ENCODE assay signal across 1 cellular context in the genomic region with DNA sequence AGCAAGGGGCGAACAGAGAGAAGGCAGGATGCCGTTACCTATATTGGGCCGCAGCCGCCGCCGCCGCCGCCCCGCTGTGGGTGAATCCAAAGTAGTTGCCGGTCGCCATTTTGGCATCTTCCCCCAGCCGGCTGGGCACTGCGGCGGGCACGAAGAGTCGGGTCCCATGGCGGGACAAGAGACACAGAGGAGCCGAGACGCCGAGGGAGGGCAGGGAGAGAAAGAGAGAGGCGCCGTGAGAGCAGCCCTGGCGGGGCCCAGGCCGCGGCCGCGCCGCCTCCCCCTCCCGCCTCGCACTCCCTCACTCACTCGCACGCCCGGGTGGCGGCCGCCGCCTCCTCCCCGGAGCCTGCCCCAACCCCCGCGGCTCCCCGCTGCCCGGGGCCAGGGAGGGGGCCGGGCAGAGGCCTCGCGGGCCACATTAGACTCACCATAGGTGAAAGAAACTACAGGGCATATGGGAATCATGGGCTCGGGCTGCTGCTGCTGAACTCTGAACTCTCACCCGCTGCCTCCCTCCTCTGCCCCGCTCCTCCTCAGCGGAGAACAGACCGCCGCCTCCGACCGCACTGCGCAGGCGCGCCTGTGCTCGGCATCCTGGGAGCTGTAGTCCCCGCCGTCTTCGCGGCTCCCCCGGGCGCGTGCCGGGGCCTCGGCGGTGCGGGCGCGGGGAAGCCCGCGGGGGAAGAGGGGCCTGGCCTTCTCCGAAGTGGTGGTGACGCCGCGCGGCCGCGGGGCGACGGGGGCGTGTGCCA.
TF ChIP-seq lines count a peak whose summit lies in the region.

Gene ZFR (minus strand): TSS at position 550 of the 755 bp plus-strand sequence. CDS start 82 bp downstream, at position 468.

TF ChIP-seq in K562, 482 proteins besides CTCF, POLR2A, EP300 and RAD21 (continued from another document and continues in another):
- TF ChIP-seq GMEB1 (CRISPR knock-in tag; IDR thresholded peaks at IDR 0.05) = peak; percentile 72; the same call in 1 of the 2 replicates
- TF ChIP-seq E2F1 (CRISPR knock-in tag; IDR thresholded peaks at IDR 0.05) = peak; percentile 76; the same call in 1 of the 2 replicates
- no peak for TF ChIP-seq DLX4 (CRISPR knock-in tag; IDR thresholded peaks at IDR 0.05)
- TF ChIP-seq ZNF212 (CRISPR knock-in tag; IDR thresholded peaks at IDR 0.05) = no peak
- TF ChIP-seq ATF6 (CRISPR knock-in tag; IDR thresholded peaks at IDR 0.05) = 0 out of 2 replicates have a peak, but pooled peaks have one; percentile 42
- TF ChIP-seq, protein P1, sequence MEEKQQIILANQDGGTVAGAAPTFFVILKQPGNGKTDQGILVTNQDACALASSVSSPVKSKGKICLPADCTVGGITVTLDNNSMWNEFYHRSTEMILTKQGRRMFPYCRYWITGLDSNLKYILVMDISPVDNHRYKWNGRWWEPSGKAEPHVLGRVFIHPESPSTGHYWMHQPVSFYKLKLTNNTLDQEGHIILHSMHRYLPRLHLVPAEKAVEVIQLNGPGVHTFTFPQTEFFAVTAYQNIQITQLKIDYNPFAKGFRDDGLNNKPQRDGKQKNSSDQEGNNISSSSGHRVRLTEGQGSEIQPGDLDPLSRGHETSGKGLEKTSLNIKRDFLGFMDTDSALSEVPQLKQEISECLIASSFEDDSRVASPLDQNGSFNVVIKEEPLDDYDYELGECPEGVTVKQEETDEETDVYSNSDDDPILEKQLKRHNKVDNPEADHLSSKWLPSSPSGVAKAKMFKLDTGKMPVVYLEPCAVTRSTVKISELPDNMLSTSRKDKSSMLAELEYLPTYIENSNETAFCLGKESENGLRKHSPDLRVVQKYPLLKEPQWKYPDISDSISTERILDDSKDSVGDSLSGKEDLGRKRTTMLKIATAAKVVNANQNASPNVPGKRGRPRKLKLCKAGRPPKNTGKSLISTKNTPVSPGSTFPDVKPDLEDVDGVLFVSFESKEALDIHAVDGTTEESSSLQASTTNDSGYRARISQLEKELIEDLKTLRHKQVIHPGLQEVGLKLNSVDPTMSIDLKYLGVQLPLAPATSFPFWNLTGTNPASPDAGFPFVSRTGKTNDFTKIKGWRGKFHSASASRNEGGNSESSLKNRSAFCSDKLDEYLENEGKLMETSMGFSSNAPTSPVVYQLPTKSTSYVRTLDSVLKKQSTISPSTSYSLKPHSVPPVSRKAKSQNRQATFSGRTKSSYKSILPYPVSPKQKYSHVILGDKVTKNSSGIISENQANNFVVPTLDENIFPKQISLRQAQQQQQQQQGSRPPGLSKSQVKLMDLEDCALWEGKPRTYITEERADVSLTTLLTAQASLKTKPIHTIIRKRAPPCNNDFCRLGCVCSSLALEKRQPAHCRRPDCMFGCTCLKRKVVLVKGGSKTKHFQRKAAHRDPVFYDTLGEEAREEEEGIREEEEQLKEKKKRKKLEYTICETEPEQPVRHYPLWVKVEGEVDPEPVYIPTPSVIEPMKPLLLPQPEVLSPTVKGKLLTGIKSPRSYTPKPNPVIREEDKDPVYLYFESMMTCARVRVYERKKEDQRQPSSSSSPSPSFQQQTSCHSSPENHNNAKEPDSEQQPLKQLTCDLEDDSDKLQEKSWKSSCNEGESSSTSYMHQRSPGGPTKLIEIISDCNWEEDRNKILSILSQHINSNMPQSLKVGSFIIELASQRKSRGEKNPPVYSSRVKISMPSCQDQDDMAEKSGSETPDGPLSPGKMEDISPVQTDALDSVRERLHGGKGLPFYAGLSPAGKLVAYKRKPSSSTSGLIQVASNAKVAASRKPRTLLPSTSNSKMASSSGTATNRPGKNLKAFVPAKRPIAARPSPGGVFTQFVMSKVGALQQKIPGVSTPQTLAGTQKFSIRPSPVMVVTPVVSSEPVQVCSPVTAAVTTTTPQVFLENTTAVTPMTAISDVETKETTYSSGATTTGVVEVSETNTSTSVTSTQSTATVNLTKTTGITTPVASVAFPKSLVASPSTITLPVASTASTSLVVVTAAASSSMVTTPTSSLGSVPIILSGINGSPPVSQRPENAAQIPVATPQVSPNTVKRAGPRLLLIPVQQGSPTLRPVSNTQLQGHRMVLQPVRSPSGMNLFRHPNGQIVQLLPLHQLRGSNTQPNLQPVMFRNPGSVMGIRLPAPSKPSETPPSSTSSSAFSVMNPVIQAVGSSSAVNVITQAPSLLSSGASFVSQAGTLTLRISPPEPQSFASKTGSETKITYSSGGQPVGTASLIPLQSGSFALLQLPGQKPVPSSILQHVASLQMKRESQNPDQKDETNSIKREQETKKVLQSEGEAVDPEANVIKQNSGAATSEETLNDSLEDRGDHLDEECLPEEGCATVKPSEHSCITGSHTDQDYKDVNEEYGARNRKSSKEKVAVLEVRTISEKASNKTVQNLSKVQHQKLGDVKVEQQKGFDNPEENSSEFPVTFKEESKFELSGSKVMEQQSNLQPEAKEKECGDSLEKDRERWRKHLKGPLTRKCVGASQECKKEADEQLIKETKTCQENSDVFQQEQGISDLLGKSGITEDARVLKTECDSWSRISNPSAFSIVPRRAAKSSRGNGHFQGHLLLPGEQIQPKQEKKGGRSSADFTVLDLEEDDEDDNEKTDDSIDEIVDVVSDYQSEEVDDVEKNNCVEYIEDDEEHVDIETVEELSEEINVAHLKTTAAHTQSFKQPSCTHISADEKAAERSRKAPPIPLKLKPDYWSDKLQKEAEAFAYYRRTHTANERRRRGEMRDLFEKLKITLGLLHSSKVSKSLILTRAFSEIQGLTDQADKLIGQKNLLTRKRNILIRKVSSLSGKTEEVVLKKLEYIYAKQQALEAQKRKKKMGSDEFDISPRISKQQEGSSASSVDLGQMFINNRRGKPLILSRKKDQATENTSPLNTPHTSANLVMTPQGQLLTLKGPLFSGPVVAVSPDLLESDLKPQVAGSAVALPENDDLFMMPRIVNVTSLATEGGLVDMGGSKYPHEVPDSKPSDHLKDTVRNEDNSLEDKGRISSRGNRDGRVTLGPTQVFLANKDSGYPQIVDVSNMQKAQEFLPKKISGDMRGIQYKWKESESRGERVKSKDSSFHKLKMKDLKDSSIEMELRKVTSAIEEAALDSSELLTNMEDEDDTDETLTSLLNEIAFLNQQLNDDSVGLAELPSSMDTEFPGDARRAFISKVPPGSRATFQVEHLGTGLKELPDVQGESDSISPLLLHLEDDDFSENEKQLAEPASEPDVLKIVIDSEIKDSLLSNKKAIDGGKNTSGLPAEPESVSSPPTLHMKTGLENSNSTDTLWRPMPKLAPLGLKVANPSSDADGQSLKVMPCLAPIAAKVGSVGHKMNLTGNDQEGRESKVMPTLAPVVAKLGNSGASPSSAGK (IDR thresholded peaks at IDR 0.05) = peak; percentile 99
- TF ChIP-seq PURB (CRISPR knock-in tag; IDR thresholded peaks at IDR 0.05; ENCODE audit: low read depth) = no peak
- no peak; the same call in none of the 2 replicates for TF ChIP-seq ZNF263 (CRISPR knock-in tag; IDR thresholded peaks at IDR 0.05; ENCODE audit: borderline replicate concordance)
- peak; percentile 50 for TF ChIP-seq RBBP5 (IDR thresholded peaks at IDR 0.05; ENCODE audit: borderline replicate concordance, insufficient read depth, low read length, poor library complexity, severe bottlenecking)
- no peak for TF ChIP-seq SMARCA5 (IDR thresholded peaks at IDR 0.05)
- no peak for TF ChIP-seq ETV6 (IDR thresholded peaks at IDR 0.05; ENCODE audit: borderline replicate concordance in 1 of 2, low read depth in 2 of 2, low read length in 1 of 2)
- no peak for TF ChIP-seq ETV6 (CRISPR knock-in tag; IDR thresholded peaks at IDR 0.05; ENCODE audit: borderline replicate concordance)
- TF ChIP-seq SREBF2 (CRISPR knock-in tag; IDR thresholded peaks at IDR 0.05) = no peak
- no peak for TF ChIP-seq XRCC3 (IDR thresholded peaks at IDR 0.05)
- TF ChIP-seq TSHZ1 (CRISPR knock-in tag; IDR thresholded peaks at IDR 0.05) = no peak
- no peak for TF ChIP-seq ZBED1 (IDR thresholded peaks at IDR 0.05)
- TF ChIP-seq PREB (CRISPR knock-in tag; IDR thresholded peaks at IDR 0.05) = no peak
- 0 out of 2 replicates have a peak, but pooled peaks have one; percentile 17 for TF ChIP-seq ZNF384 (IDR thresholded peaks at IDR 0.05; ENCODE audit: low read depth, low read length)
- no peak for TF ChIP-seq EZH2 (IDR thresholded peaks at IDR 0.05; ENCODE audit: borderline replicate concordance, low read depth, low read length)
- TF ChIP-seq PBX2 (CRISPR knock-in tag; IDR thresholded peaks at IDR 0.05; ENCODE audit: low read depth) = no peak
- no peak for TF ChIP-seq PBX2 (tag; conservative IDR thresholded peaks at IDR 0.05; ENCODE audit: low read depth)
- TF ChIP-seq ZNF830 (CRISPR knock-in tag; IDR thresholded peaks at IDR 0.05) = 0 out of 2 replicates have a peak, but pooled peaks have one; percentile 14
- TF ChIP-seq KLF16 (IDR thresholded peaks at IDR 0.05) = no peak
